15 cellular contexts compared by ENCODE assay signal in the genomic region with DNA sequence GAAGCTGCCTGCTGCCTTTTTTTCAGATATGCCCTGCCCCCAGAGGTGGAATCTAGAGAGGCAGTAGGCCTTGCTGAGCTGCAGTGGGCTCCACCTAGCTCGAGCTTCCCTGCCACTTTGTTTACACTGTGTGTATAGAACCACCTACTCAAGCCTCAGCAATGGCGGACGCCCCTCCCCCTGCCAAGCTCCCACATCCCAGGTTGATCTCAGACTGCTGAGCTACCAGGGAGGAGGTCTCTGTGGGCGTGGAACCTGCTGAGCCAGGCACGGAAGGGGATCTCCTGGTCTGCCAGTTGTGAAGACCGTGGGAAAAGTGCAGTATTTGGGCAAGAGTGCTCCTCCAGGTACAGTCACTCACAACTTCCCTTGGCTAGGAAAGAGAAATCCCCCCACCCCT.
"Had no signal": no experiment of that assay in that cellular context is flagged by ENCODE, and none has a peak within 500 bp of the region (broad histone marks: within the 10 kb centered on the region; RNA-seq: fewer than 3 reads in every experiment).

No MANE protein-coding gene starts in this region.

- FAIRE-seq: frontal cortex, islet of Langerhans, pancreas had no signal

- H3K36me3 ChIP-seq: brain microvascular endothelial cell, heart left ventricle, pancreas, upper lobe of right lung had no signal

- ATAC-seq: activated T-helper 17 cell treated with anti-CD3 and anti-CD28 coated beads, Interleukin-2, amount 50 U/mL, for 72 hours; effector memory CD8-positive, alpha-beta T cell; heart left ventricle; pancreas; stimulated activated naive CD8-positive, alpha-beta T cell treated with anti-CD3 and anti-CD28 coated beads, Interleukin-15, amount 100 ng/mL, for 72 hours; upper lobe of right lung had no signal

- H3K27me3 Mint-ChIP-seq: dendritic cell treated with granulocyte-macrophage colony-stimulating factor and Interleukin-4, amounts not matched to agents 40 ng/mL and 50 ng/mL, for 4 days; stimulated activated naive CD8-positive, alpha-beta T cell treated with anti-CD3 and anti-CD28 coated beads, Interleukin-15, amount 100 ng/mL, for 72 hours had no signal

- H3K27me3 ChIP-seq: brain microvascular endothelial cell, heart left ventricle, pancreas, upper lobe of right lung had no signal

- H3K27ac Mint-ChIP-seq: activated T-helper 17 cell treated with anti-CD3 and anti-CD28 coated beads, Interleukin-2, amount 50 U/mL, for 72 hours; dendritic cell treated with granulocyte-macrophage colony-stimulating factor and Interleukin-4, amounts not matched to agents 40 ng/mL and 50 ng/mL, for 4 days; effector memory CD8-positive, alpha-beta T cell; naive B cell; stimulated activated naive CD8-positive, alpha-beta T cell treated with anti-CD3 and anti-CD28 coated beads, Interleukin-15, amount 100 ng/mL, for 72 hours had no signal

- H3K4me3 Mint-ChIP-seq: activated T-helper 17 cell treated with anti-CD3 and anti-CD28 coated beads, Interleukin-2, amount 50 U/mL, for 72 hours; dendritic cell treated with granulocyte-macrophage colony-stimulating factor and Interleukin-4, amounts not matched to agents 40 ng/mL and 50 ng/mL, for 4 days; effector memory CD8-positive, alpha-beta T cell; naive B cell; stimulated activated naive CD8-positive, alpha-beta T cell treated with anti-CD3 and anti-CD28 coated beads, Interleukin-15, amount 100 ng/mL, for 72 hours had no signal

- DNase-seq: activated naive CD4-positive, alpha-beta T cell treated with Interleukin-2 at 50 U/mL for 16 hours; anterior cingulate cortex; brain microvascular endothelial cell; effector memory CD8-positive, alpha-beta T cell; heart left ventricle; naive B cell; stimulated activated CD4-positive, alpha-beta T cell treated with anti-CD3 and anti-CD28 coated beads, Interleukin-1b, Interleukin-23, amount 100 ng/mL, for 48 hours; stimulated activated naive CD8-positive, alpha-beta T cell treated with anti-CD3 and anti-CD28 coated beads, Interleukin-15, amount 100 ng/mL, for 72 hours; upper lobe of right lung had no signal

- H3K4me3 ChIP-seq: heart left ventricle, lung, pancreas, upper lobe of right lung had no signal

- H3K4me1 ChIP-seq: heart left ventricle, pancreas, upper lobe of right lung had no signal

- H3K4me1 Mint-ChIP-seq: activated T-helper 17 cell treated with anti-CD3 and anti-CD28 coated beads, Interleukin-2, amount 50 U/mL, for 72 hours; naive B cell; stimulated activated naive CD8-positive, alpha-beta T cell treated with anti-CD3 and anti-CD28 coated beads, Interleukin-15, amount 100 ng/mL, for 72 hours had no signal

- H3K27ac ChIP-seq: brain microvascular endothelial cell, heart left ventricle, pancreas, upper lobe of right lung had no signal

- H3K9me3 Mint-ChIP-seq: dendritic cell treated with granulocyte-macrophage colony-stimulating factor and Interleukin-4, amounts not matched to agents 40 ng/mL and 50 ng/mL, for 4 days; effector memory CD8-positive, alpha-beta T cell; naive B cell; stimulated activated naive CD8-positive, alpha-beta T cell treated with anti-CD3 and anti-CD28 coated beads, Interleukin-15, amount 100 ng/mL, for 72 hours had no signal

- H3K9me3 ChIP-seq: heart left ventricle, pancreas, upper lobe of right lung had no signal
